Comparison of ENCODE assay signal across 1 cellular context in genomic region chr10:77179015-77179695, GRCh38.
A peak's percentile ranks its signal among the peaks of the same experiment; 100 is the strongest.
TF ChIP-seq lines count a peak whose summit lies in the region.

No MANE protein-coding gene starts in this region.

TF ChIP-seq in H1, 55 proteins besides CTCF, POLR2A, EP300 and RAD21 (continued from another document):
- no peak for TF ChIP-seq CHD7 (IDR thresholded peaks at IDR 0.05; ENCODE audit: insufficient replicate concordance, low read length)
- TF ChIP-seq NRF1 (IDR thresholded peaks at IDR 0.05; ENCODE audit: low read depth, low read length) = no peak
- peak; percentile 63; the same call in 1 of the 2 replicates for TF ChIP-seq EGR1 (IDR thresholded peaks at IDR 0.05; ENCODE audit: borderline replicate concordance, low read depth, low read length)
- TF ChIP-seq TEAD4 (IDR thresholded peaks at IDR 0.05; ENCODE audit: low read depth, low read length) = peak; percentile 77
